In the genomic region with DNA sequence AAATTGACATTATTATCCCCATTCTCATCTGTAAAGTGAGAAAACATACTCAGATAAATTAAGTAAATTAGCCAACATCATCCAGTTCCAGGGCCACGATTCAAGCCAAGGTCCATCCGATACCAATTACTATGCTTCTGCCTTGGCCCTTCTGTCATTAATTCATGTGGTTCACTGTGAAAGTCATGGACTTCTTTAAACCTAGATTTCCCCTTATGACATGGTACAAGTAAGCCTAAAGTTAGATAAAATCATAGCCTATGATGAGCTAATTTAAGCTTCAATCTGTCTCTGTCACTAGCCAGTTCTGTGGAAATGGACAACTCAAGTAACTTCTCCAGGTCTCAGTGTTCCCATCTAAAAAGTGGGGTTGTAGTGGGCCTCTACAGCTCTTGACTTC, we compare ENCODE assay signal across 10 cellular contexts.
A peak's percentile ranks its signal among the peaks of the same experiment; 100 is the strongest.
DNase-seq lines count a peak whose midpoint lies in the region; ATAC-seq, FAIRE-seq and TF ChIP-seq lines count a peak whose summit lies in the region.
"Had no signal": no experiment of that assay in that cellular context is flagged by ENCODE, and none has a peak within 500 bp of the region (broad histone marks: within the 10 kb centered on the region; RNA-seq: fewer than 3 reads in every experiment).

No MANE protein-coding gene starts in this region.

- no peak for TF ChIP-seq EP300 in A549 (IDR thresholded peaks at IDR 0.05)

- TF ChIP-seq CTCF in A549 (IDR thresholded peaks at IDR 0.05) (no peak), HL-60 (IDR thresholded peaks at IDR 0.05; ENCODE audit: insufficient read depth, low read length) (no peak), nephron (IDR thresholded peaks at IDR 0.05; ENCODE audit: unreplicated experiment in 3 of 3) (no peak), uterus (IDR thresholded peaks at IDR 0.05) (no peak)

- H3K36me3 ChIP-seq in uterus, result no peaks in the 10 kb centered on the region

- no peaks in the 10 kb centered on the region for H3K9me3 Mint-ChIP-seq in central memory CD8-positive, alpha-beta T cell
- H3K9me3 Mint-ChIP-seq in nephron, result no peaks in the 10 kb centered on the region

- WGBS in A549 (ENCODE audit: missing lambda C conversion rate), result 83% methylated on average over 2 of the region's 2 CpGs

- DNase-seq in A549 (ENCODE audit: low read depth in 1 of 2, low spot score in 1 of 2) (no peak), HL-60 (ENCODE audit: low read depth in 1 of 2, low spot score in 1 of 2) (no peak), uterus (no peak), AG08396 (ENCODE audit: low spot score) (no peak), 8988T (no peak)
- DNase-seq in central memory CD8-positive, alpha-beta T cell (ENCODE audit: low spot score in 2 of 2), result no peak
- DNase-seq: activated gamma-delta T cell had no signal

- no peak overlapping the region; the same call in 2 of the 3 replicates for H3K4me3 ChIP-seq in A549
- H3K4me3 ChIP-seq in HL-60 (replicated peaks; ENCODE audit: insufficient read depth, low read length), result no peak overlapping the region
- no peak overlapping the region for H3K4me3 ChIP-seq in uterus

- H3K27me3 Mint-ChIP-seq in central memory CD8-positive, alpha-beta T cell, result no peaks in the 10 kb centered on the region
- H3K27me3 Mint-ChIP-seq in nephron (ENCODE audit: low read depth), result no peaks in the 10 kb centered on the region

- TF ChIP-seq POLR2A in A549 (IDR thresholded peaks at IDR 0.05; ENCODE audit: low read length), result no peak
- no peak for TF ChIP-seq POLR2A in uterus (IDR thresholded peaks at IDR 0.05)

- no peak for TF ChIP-seq RAD21 in A549 (conservative IDR thresholded peaks at IDR 0.05 in 1 of 2, IDR thresholded peaks at IDR 0.05 in 1 of 2)

- peak overlapping the region; percentile 74 for H3K4me2 ChIP-seq in A549

- peaks cover 20% of the 10 kb centered on the region for H3K4me1 Mint-ChIP-seq in central memory CD8-positive, alpha-beta T cell
- H3K4me1 Mint-ChIP-seq in nephron, result peaks cover 48% of the 10 kb centered on the region

- no peaks in the 10 kb centered on the region for H3K36me3 Mint-ChIP-seq in central memory CD8-positive, alpha-beta T cell (ENCODE audit: insufficient read depth)
- H3K36me3 Mint-ChIP-seq in nephron (ENCODE audit: low read depth), result no peaks in the 10 kb centered on the region

- H3K27ac ChIP-seq in A549 (peak overlapping the region; percentile 69 to 87; a peak in 5 of 6 replicates), HL-60 (replicated peaks) (peak overlapping the region; percentile 71), uterus (no peak overlapping the region)

- CTCF ChIA-PET in A549 (lab: Yijun Ruan, JAX), result interaction anchor here (0.8 to 1.4 kb wide), 2 partner anchors 11 to 227 kb away, joined by 4 to 5 read pairs; no protein-coding TSS in a partner anchor

- H3K9me3 ChIP-seq in A549, result no peaks in the 10 kb centered on the region
- no peaks in the 10 kb centered on the region for H3K9me3 ChIP-seq in uterus

- ATAC-seq in A549 (no peak), HG03457 (IDR thresholded peaks at IDR 0.05; ENCODE audit: unreplicated experiment) (no peak)
- ATAC-seq in central memory CD8-positive, alpha-beta T cell (replicated peaks; ENCODE audit: extremely low read depth, poor library complexity, severe bottlenecking), result no peak

- POLR2A ChIA-PET in A549 (lab: Yijun Ruan, JAX), result interaction anchor here (1.5 to 2.3 kb wide), 4 partner anchors 11 to 227 kb away, joined by 6 to 13 read pairs (median 8); no protein-coding TSS in a partner anchor

- H3K27ac Mint-ChIP-seq in central memory CD8-positive, alpha-beta T cell (ENCODE audit: low read depth), result peak overlapping the region; percentile 90
- H3K27ac Mint-ChIP-seq in nephron, result peak overlapping the region in 2 of 3 experiments; percentile 78 to 90

- H3K27me3 ChIP-seq in HL-60 (ENCODE audit: insufficient read depth, poor library complexity, severe bottlenecking) (no peaks in the 10 kb centered on the region), uterus (no peaks in the 10 kb centered on the region)

- intact Hi-C loops in uterus (cut with DNase I; ENCODE audit: low total_unique reads), result no loop called here

- FAIRE-seq in A549 (lab: Jason Lieb, UNC), result no peak
- FAIRE-seq: H1 had no signal

- peaks cover 64% of the 10 kb centered on the region for H3K4me1 ChIP-seq in A549
- H3K4me1 ChIP-seq in uterus, result no peaks in the 10 kb centered on the region

- peak overlapping the region; percentile 74 for H3K4me3 Mint-ChIP-seq in central memory CD8-positive, alpha-beta T cell
- H3K4me3 Mint-ChIP-seq in nephron, result peak overlapping the region in 1 of 3 experiments; percentile 60

TF ChIP-seq in A549, 52 proteins besides CTCF, POLR2A, EP300 and RAD21:
- TF ChIP-seq, protein P1, sequence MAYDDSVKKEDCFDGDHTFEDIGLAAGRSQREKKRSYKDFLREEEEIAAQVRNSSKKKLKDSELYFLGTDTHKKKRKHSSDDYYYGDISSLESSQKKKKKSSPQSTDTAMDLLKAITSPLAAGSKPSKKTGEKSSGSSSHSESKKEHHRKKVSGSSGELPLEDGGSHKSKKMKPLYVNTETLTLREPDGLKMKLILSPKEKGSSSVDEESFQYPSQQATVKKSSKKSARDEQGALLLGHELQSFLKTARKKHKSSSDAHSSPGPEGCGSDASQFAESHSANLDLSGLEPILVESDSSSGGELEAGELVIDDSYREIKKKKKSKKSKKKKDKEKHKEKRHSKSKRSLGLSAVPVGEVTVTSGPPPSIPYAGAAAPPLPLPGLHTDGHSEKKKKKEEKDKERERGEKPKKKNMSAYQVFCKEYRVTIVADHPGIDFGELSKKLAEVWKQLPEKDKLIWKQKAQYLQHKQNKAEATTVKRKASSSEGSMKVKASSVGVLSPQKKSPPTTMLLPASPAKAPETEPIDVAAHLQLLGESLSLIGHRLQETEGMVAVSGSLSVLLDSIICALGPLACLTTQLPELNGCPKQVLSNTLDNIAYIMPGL (CRISPR knock-in tag; IDR thresholded peaks at IDR 0.05; ENCODE audit: borderline replicate concordance), result no peak

Comparison
In these comparisons a context has a peak if more than half of its experiments do, and no peak if none do; other contexts are left out.
1. H3K27ac ChIP-seq: peak in A549 (2 of 2) and HL-60 (single experiment); none in uterus (0 of 2).